In genomic region chr22:25898707-25899365, GRCh38 we compare ENCODE assay signal across 13 cellular contexts.
A peak's percentile ranks its signal among the peaks of the same experiment; 100 is the strongest.
DNase-seq lines count a peak whose midpoint lies in the region; ATAC-seq, FAIRE-seq and TF ChIP-seq lines count a peak whose summit lies in the region.
"Had no signal": no experiment of that assay in that cellular context is flagged by ENCODE, and none has a peak within 500 bp of the region (broad histone marks: within the 10 kb centered on the region; RNA-seq: fewer than 3 reads in every experiment).

No MANE protein-coding gene starts in this region.

- RAD21 ChIA-PET in GM12878 (lab: Charles Lee; ENCODE audit: unreplicated experiment) = no interaction called here

- no peak for FAIRE-seq in GM12878 (lab: Jason Lieb, UNC)

- TF ChIP-seq EP300 in SK-N-SH (IDR thresholded peaks at IDR 0.05; ENCODE audit: borderline replicate concordance in 1 of 2, low read depth in 1 of 2, low read length in 1 of 2) (no peak), GM12878 (IDR thresholded peaks at IDR 0.05; ENCODE audit: borderline replicate concordance in 1 of 2, control insufficient read depth in 1 of 2, low read depth in 2 of 2, low read length in 2 of 2) (no peak)

- no peaks in the 10 kb centered on the region for H3K4me1 Mint-ChIP-seq in progenitor cell of endocrine pancreas (ENCODE audit: low read depth)
- H3K4me1 Mint-ChIP-seq: activated T-helper 17 cell treated with anti-CD3 and anti-CD28 coated beads, Interleukin-2, amount 50 U/mL, for 72 hours had no signal

- H4K20me1 ChIP-seq in SK-N-SH (ENCODE audit: insufficient read depth) = no peaks in the 10 kb centered on the region
- no peaks in the 10 kb centered on the region for H4K20me1 ChIP-seq in KMS-11 (ENCODE audit: insufficient read depth)
- H4K20me1 ChIP-seq in GM12878 (ENCODE audit: control insufficient read depth, insufficient read depth) = no peaks in the 10 kb centered on the region

- H3K4me2 ChIP-seq in SK-N-SH = no peak overlapping the region
- no peak overlapping the region for H3K4me2 ChIP-seq in KMS-11
- no peak overlapping the region for H3K4me2 ChIP-seq in GM12878 (ENCODE audit: control insufficient read depth, insufficient read depth)

- WGBS in SK-N-SH (ENCODE audit: low lambda C conversion rate) = 45% methylated on average over 8 of the region's 11 CpGs
- 32% methylated on average over 11 of the region's 11 CpGs for WGBS in GM12878 (ENCODE audit: insufficient coverage, insufficient replicate concordance, low lambda C conversion rate, missing lambda C conversion rate)

- no peak overlapping the region for H2AFZ ChIP-seq in SK-N-SH (ENCODE audit: low read depth)
- no peak overlapping the region for H2AFZ ChIP-seq in KMS-11 (ENCODE audit: low read depth)
- no peak overlapping the region for H2AFZ ChIP-seq in GM12878 (ENCODE audit: control insufficient read depth, low read depth, low read length)

- H3K4me3 ChIP-seq in SK-N-SH (ENCODE audit: low read depth in 2 of 2, low read length in 1 of 2) = no peak overlapping the region
- no peak overlapping the region for H3K4me3 ChIP-seq in KMS-11 (IDR thresholded peaks at IDR 0.05; ENCODE audit: insufficient read depth, low read depth, low read length)
- no peak overlapping the region for H3K4me3 ChIP-seq in GM12878
- H3K4me3 ChIP-seq: uterus had no signal

- H3K79me2 ChIP-seq in SK-N-SH (ENCODE audit: insufficient read depth) = no peaks in the 10 kb centered on the region
- no peaks in the 10 kb centered on the region for H3K79me2 ChIP-seq in KMS-11 (ENCODE audit: insufficient read depth, low read depth)
- H3K79me2 ChIP-seq in GM12878 (ENCODE audit: control insufficient read depth, insufficient read depth, low read length) = no peaks in the 10 kb centered on the region

- ATAC-seq in SK-N-SH treated with all-trans-retinoic acid at 6 μM for 48 hours (no peak), GM12878 (no peak)
- ATAC-seq: activated T-helper 17 cell treated with anti-CD3 and anti-CD28 coated beads, Interleukin-2, amount 50 U/mL, for 72 hours had no signal

- TF ChIP-seq CTCF in SK-N-SH (IDR thresholded peaks at IDR 0.05) (no peak), KMS-11 (conservative IDR thresholded peaks at IDR 0.05; ENCODE audit: low read depth, low read length) (peak; percentile 42; the same call in 1 of the 2 replicates), GM12878 (IDR thresholded peaks at IDR 0.05 in 2 of 3, conservative IDR thresholded peaks at IDR 0.05 in 1 of 3; ENCODE audit: control insufficient read depth in 2 of 3, extremely low read depth in 1 of 3, insufficient read depth in 1 of 3, low read depth in 3 of 3, low read length in 3 of 3) (peak; percentile 29 to 45 (median 34); a peak in 3 of 6 replicates), progenitor cell of endocrine pancreas (IDR thresholded peaks at IDR 0.05; ENCODE audit: unreplicated experiment) (peak; percentile 32)

- in situ Hi-C loops in GM12878 (cut with MboI) = loop anchor here (5.0 kb wide), 1 partner anchor 433 kb away; no protein-coding TSS in a partner anchor

- H3K9ac ChIP-seq in SK-N-SH (no peak overlapping the region), KMS-11 (no peak overlapping the region), GM12878 (ENCODE audit: control insufficient read depth, insufficient read depth, low read length) (no peak overlapping the region)

- no peaks in the 10 kb centered on the region for H3F3A ChIP-seq in SK-N-SH (replicated peaks; ENCODE audit: insufficient read depth)

- H3K36me3 Mint-ChIP-seq in progenitor cell of endocrine pancreas (ENCODE audit: insufficient read depth) = no peaks in the 10 kb centered on the region

- H3K9me2 ChIP-seq in SK-N-SH = no peaks in the 10 kb centered on the region

- SMC1A ChIA-PET in GM12878 (lab: Charles Lee; ENCODE audit: uncharacterized antibody, unreplicated experiment) = no interaction called here

- H3K9me3 Mint-ChIP-seq in progenitor cell of endocrine pancreas (ENCODE audit: low read depth) = peaks cover 5% of the 10 kb centered on the region
- H3K9me3 Mint-ChIP-seq: activated T-helper 17 cell treated with anti-CD3 and anti-CD28 coated beads, Interleukin-2, amount 50 U/mL, for 72 hours; dendritic cell treated with granulocyte-macrophage colony-stimulating factor and Interleukin-4, amounts not matched to agents 40 ng/mL and 50 ng/mL, for 4 days had no signal

- intact Hi-C loops in GM12878 (cut with micrococcal nuclease; ENCODE audit: unreplicated experiment) = loop anchor here (5.0 kb wide), 1 partner anchor 433 kb away; no protein-coding TSS in a partner anchor

- H3K27ac ChIP-seq in SK-N-SH (ENCODE audit: low read depth in 2 of 2, low read length in 1 of 2) = no peak overlapping the region
- H3K27ac ChIP-seq in KMS-11 = no peak overlapping the region
- H3K27ac ChIP-seq in GM12878 (ENCODE audit: control insufficient read depth, insufficient read depth) = no peak overlapping the region
- H3K27ac ChIP-seq: uterus had no signal

- peaks cover 3% of the 10 kb centered on the region for H3K27me3 Mint-ChIP-seq in progenitor cell of endocrine pancreas

- TF ChIP-seq RAD21 in SK-N-SH (IDR thresholded peaks at IDR 0.05; ENCODE audit: low read length) (no peak; the same call in 1 of the 2 replicates), GM12878 (IDR thresholded peaks at IDR 0.05; ENCODE audit: insufficient read depth, low read depth, low read length) (peak; percentile 25; the same call in 1 of the 2 replicates)

- H3K36me3 ChIP-seq in SK-N-SH (replicated peaks in 1 of 2; ENCODE audit: control insufficient read depth in 1 of 2, insufficient read depth in 2 of 2, low read length in 1 of 2) (no peaks in the 10 kb centered on the region), KMS-11 (ENCODE audit: insufficient read depth) (no peaks in the 10 kb centered on the region), GM12878 (ENCODE audit: control insufficient read depth in 2 of 2, insufficient read depth in 2 of 2, low read length in 1 of 2) (no peaks in the 10 kb centered on the region)
- H3K36me3 ChIP-seq: uterus had no signal

- H3K4me1 ChIP-seq in SK-N-SH (ENCODE audit: control insufficient read depth in 1 of 2, insufficient read depth in 2 of 2, low read depth in 1 of 2, low read length in 1 of 2) (no peaks in the 10 kb centered on the region), KMS-11 (ENCODE audit: low read depth, poor library complexity, severe bottlenecking) (no peaks in the 10 kb centered on the region), GM12878 (ENCODE audit: control insufficient read depth, insufficient read depth, low read length) (no peaks in the 10 kb centered on the region)
- H3K4me1 ChIP-seq: uterus had no signal

- POLR2A ChIA-PET in SK-N-SH (lab: Yijun Ruan, JAX) = no interaction called here
- POLR2A ChIA-PET in GM12878 (lab: Charles Lee) = no interaction called here

- CTCF ChIA-PET in SK-N-SH (lab: Yijun Ruan, JAX) = interaction anchor here (1.1 to 1.9 kb wide), 4 partner anchors 10 to 273 kb away, joined by 3 to 7 read pairs (median 4); no protein-coding TSS in a partner anchor
- CTCF ChIA-PET in GM12878 (lab: Yijun Ruan, JAX) = interaction anchor here (1.0 kb wide), 1 partner anchor 9 kb away, joined by 3 read pairs; no protein-coding TSS in a partner anchor

- TF ChIP-seq POLR2A in GM12878 (IDR thresholded peaks at IDR 0.05; ENCODE audit: low read depth, low read length) = no peak

- DNase-seq in SK-N-SH (no peak), GM12878 (ENCODE audit: low read depth, low spot score) (no peak), progenitor cell of endocrine pancreas (ENCODE audit: low spot score, unreplicated experiment) (no peak), NCI-H187 (lab: John Stamatoyannopoulos, UW) (no peak), activated gamma-delta T cell (lab: John Stamatoyannopoulos, UW) (no peak)
- no peak for DNase-seq in activated effector memory CD4-positive, alpha-beta T cell treated with Interleukin-2 at 50 U/mL for 16 hours
- DNase-seq: KG1, nucleus accumbens, uterus had no signal

- H3K27ac Mint-ChIP-seq in progenitor cell of endocrine pancreas = no peak overlapping the region
- H3K27ac Mint-ChIP-seq: activated T-helper 17 cell treated with anti-CD3 and anti-CD28 coated beads, Interleukin-2, amount 50 U/mL, for 72 hours; dendritic cell treated with granulocyte-macrophage colony-stimulating factor and Interleukin-4, amounts not matched to agents 40 ng/mL and 50 ng/mL, for 4 days had no signal

- H3K27me3 ChIP-seq in SK-N-SH (ENCODE audit: insufficient read depth) = no peaks in the 10 kb centered on the region
- no peaks in the 10 kb centered on the region for H3K27me3 ChIP-seq in KMS-11 (ENCODE audit: insufficient read depth, low read depth)
- no peaks in the 10 kb centered on the region; a peak in 1 of 4 replicates for H3K27me3 ChIP-seq in GM12878 (replicated peaks in 1 of 2; ENCODE audit: control insufficient read depth in 2 of 2, insufficient read depth in 2 of 2, low read length in 1 of 2)
- H3K27me3 ChIP-seq: uterus had no signal

- BruUV-seq in GM12878 (replicated peaks; lab: Mats Ljungman, UMichigan) = no TSS peak

- H3K4me3 Mint-ChIP-seq in progenitor cell of endocrine pancreas (ENCODE audit: low read depth) = no peak overlapping the region
- H3K4me3 Mint-ChIP-seq: activated T-helper 17 cell treated with anti-CD3 and anti-CD28 coated beads, Interleukin-2, amount 50 U/mL, for 72 hours; dendritic cell treated with granulocyte-macrophage colony-stimulating factor and Interleukin-4, amounts not matched to agents 40 ng/mL and 50 ng/mL, for 4 days had no signal

- H3K9me3 ChIP-seq in SK-N-SH (no peaks in the 10 kb centered on the region), GM12878 (replicated peaks; ENCODE audit: control insufficient read depth, insufficient read depth, low read length) (no peaks in the 10 kb centered on the region; the same call in 2 of the 3 replicates)
- H3K9me3 ChIP-seq: uterus had no signal

TF ChIP-seq in SK-N-SH, 30 proteins besides CTCF, POLR2A, EP300 and RAD21:
- no peak for TF ChIP-seq FOSL2 (IDR thresholded peaks at IDR 0.05; ENCODE audit: borderline replicate concordance, low read depth)
- TF ChIP-seq SMC3 (IDR thresholded peaks at IDR 0.05; ENCODE audit: low read depth, low read length) = peak; percentile 12; the same call in 1 of the 2 replicates

TF ChIP-seq in SK-N-SH treated with all-trans-retinoic acid at 6 μM for 48 hours, 23 proteins besides CTCF, POLR2A, EP300 and RAD21:
- no peak for TF ChIP-seq ZNF8 (CRISPR knock-in tag; IDR thresholded peaks at IDR 0.05)

TF ChIP-seq in GM12878, 131 proteins besides CTCF, POLR2A, EP300 and RAD21 (continues in another document):
- TF ChIP-seq SMC3 (IDR thresholded peaks at IDR 0.05; ENCODE audit: borderline replicate concordance, low read length) = peak; percentile 17; the same call in 1 of the 2 replicates

Comparison
In these comparisons a context has a peak if more than half of its experiments do, and no peak if none do; other contexts are left out.
1. Of the 26 proteins assayed by ChIP-seq in both GM12878 and SK-N-SH: peak only in GM12878: CTCF and RAD21; only in SK-N-SH: none; in both: SMC3; in neither: 23.